ENCODE assay signal across 27 cellular contexts in the genomic region with DNA sequence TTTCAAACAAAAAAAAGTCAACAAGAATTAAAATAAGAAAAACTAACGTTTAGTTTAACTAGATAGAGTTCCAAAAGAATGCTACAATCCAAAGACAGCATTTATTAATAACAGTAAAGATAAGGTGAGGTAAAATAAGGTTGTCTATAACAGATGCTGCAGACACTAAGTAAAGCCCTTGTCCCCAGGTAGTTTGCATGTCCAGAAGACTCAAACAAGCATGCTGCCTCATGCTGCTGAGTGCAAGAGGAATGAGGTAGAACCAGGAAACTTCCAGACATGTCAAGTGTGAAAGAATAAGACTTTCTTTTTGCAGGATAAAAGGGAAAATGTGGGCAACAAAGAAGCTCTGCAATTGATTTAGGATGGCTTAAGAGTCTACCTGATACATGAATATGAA.
"Had no signal": no experiment of that assay in that cellular context is flagged by ENCODE, and none has a peak within 500 bp of the region (broad histone marks: within the 10 kb centered on the region; RNA-seq: fewer than 3 reads in every experiment).

No MANE protein-coding gene starts in this region.

- H3K27ac ChIP-seq: coronary artery, esophagus muscularis mucosa, foreskin keratinocyte, gastroesophageal sphincter, heart left ventricle, hepatocyte, left lung, ovary, psoas muscle, sigmoid colon, spleen, thoracic aorta, tibial nerve, upper lobe of left lung had no signal

- H3K27ac Mint-ChIP-seq: naive thymus-derived CD4-positive, alpha-beta T cell; nephron; stimulated activated naive B cell treated with anti-CD40 and anti-IgM and Interleukin-4, amounts not matched to agents 10 μg/mL and 1 μg/mL and 100 μg/mL, for 72 hours; stimulated activated naive CD8-positive, alpha-beta T cell treated with anti-CD3 and anti-CD28 coated beads, Interleukin-15, Interleukin-2, amounts not matched to agents 100 ng/mL and 50 ng/mL, for 24 hours had no signal

- H2AFZ ChIP-seq: hepatocyte had no signal

- H3K36me3 Mint-ChIP-seq: stimulated activated naive B cell treated with anti-CD40 and anti-IgM and Interleukin-4, amounts not matched to agents 10 μg/mL and 1 μg/mL and 100 μg/mL, for 72 hours had no signal

- H3K79me2 ChIP-seq: hepatocyte had no signal

- H3K4me1 ChIP-seq: esophagus muscularis mucosa, foreskin keratinocyte, gastroesophageal sphincter, heart left ventricle, left lung, psoas muscle, sigmoid colon, spleen, tibial nerve, upper lobe of left lung had no signal

- ATAC-seq: foreskin keratinocyte; gastroesophageal sphincter; heart left ventricle; left cardiac atrium; left lung; naive thymus-derived CD4-positive, alpha-beta T cell; psoas muscle; right cardiac atrium; stimulated activated naive B cell treated with anti-CD40 and anti-IgM and Interleukin-4, amounts not matched to agents 10 μg/mL and 1 μg/mL and 100 μg/mL, for 72 hours had no signal

- H3K4me3 ChIP-seq: coronary artery, esophagus muscularis mucosa, gastroesophageal sphincter, heart left ventricle, hepatocyte, left lung, ovary, psoas muscle, sigmoid colon, spleen, thoracic aorta, tibial nerve, upper lobe of left lung had no signal

- H3K4me3 Mint-ChIP-seq: naive thymus-derived CD4-positive, alpha-beta T cell; nephron; stimulated activated naive B cell treated with anti-CD40 and anti-IgM and Interleukin-4, amounts not matched to agents 10 μg/mL and 1 μg/mL and 100 μg/mL, for 72 hours; stimulated activated naive CD8-positive, alpha-beta T cell treated with anti-CD3 and anti-CD28 coated beads, Interleukin-15, Interleukin-2, amounts not matched to agents 100 ng/mL and 50 ng/mL, for 24 hours had no signal

- H3K4me2 ChIP-seq: hepatocyte had no signal

- H3K4me1 Mint-ChIP-seq: naive thymus-derived CD4-positive, alpha-beta T cell; nephron; stimulated activated naive B cell treated with anti-CD40 and anti-IgM and Interleukin-4, amounts not matched to agents 10 μg/mL and 1 μg/mL and 100 μg/mL, for 72 hours had no signal

- H3K36me3 ChIP-seq: esophagus muscularis mucosa, gastroesophageal sphincter, heart left ventricle, left lung, ovary, sigmoid colon, spleen, thoracic aorta, tibial nerve, upper lobe of left lung had no signal

- H3K27me3 ChIP-seq: esophagus muscularis mucosa, foreskin keratinocyte, gastroesophageal sphincter, heart left ventricle, hepatocyte, left lung, ovary, sigmoid colon, spleen, tibial nerve, upper lobe of left lung had no signal

- H3K27me3 Mint-ChIP-seq: naive thymus-derived CD4-positive, alpha-beta T cell; stimulated activated naive B cell treated with anti-CD40 and anti-IgM and Interleukin-4, amounts not matched to agents 10 μg/mL and 1 μg/mL and 100 μg/mL, for 72 hours; stimulated activated naive CD8-positive, alpha-beta T cell treated with anti-CD3 and anti-CD28 coated beads, Interleukin-15, Interleukin-2, amounts not matched to agents 100 ng/mL and 50 ng/mL, for 24 hours had no signal

- DNase-seq: dermis blood vessel endothelial cell; effector memory CD4-positive, alpha-beta T cell; foreskin keratinocyte; heart left ventricle; left cardiac atrium; left lung; mesenchymal stem cell; midbrain; naive thymus-derived CD4-positive, alpha-beta T cell; occipital lobe; ovary; posterior cingulate gyrus; psoas muscle; right cardiac atrium; sigmoid colon; spleen; stimulated activated CD4-positive, alpha-beta T cell treated with anti-CD3 and anti-CD28 coated beads, Interleukin-4, amount 100 ng/mL, for 4 hours; stimulated activated naive B cell treated with anti-CD40 and anti-IgM and Interleukin-4, amounts not matched to agents 10 μg/mL and 1 μg/mL and 100 μg/mL, for 72 hours; upper lobe of left lung had no signal

- H3K9me3 ChIP-seq: esophagus muscularis mucosa, gastroesophageal sphincter, heart left ventricle, left lung, ovary, psoas muscle, sigmoid colon, spleen, thoracic aorta, tibial nerve, upper lobe of left lung had no signal

- H3K9me3 Mint-ChIP-seq: nephron had no signal
